Comparison of ENCODE assay signal across 28 cellular contexts in the genomic region with DNA sequence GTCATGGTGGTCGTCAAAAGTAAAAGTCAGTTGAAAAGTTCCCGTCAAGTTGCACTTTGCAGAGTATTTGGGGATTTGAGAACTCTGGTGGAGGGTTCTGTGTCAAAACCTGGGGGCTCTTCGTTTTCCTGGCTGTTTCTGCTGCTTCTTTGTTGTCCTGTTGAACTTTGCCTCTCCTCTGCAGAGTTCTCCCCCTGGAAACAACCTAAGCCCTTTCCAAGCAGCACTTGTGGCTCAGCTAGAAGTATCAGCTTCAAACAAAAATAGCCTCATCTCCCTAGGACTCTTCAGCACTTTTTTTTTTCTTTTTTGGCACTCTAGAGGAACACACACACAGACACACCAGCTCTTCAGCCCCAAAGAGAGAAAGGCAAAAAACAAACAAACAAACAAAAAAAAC. TPM values are rescaled to one million over a fixed set of nuclear protein-coding genes. Genes with fewer than 3 reads are reported as not detected.
DNase-seq lines count a peak whose midpoint lies in the region; ATAC-seq and TF ChIP-seq lines count a peak whose summit lies in the region.
"Had no signal": no experiment of that assay in that cellular context is flagged by ENCODE, and none has a peak within 500 bp of the region (broad histone marks: within the 10 kb centered on the region; RNA-seq: fewer than 3 reads in every experiment).

A gene with protein sequence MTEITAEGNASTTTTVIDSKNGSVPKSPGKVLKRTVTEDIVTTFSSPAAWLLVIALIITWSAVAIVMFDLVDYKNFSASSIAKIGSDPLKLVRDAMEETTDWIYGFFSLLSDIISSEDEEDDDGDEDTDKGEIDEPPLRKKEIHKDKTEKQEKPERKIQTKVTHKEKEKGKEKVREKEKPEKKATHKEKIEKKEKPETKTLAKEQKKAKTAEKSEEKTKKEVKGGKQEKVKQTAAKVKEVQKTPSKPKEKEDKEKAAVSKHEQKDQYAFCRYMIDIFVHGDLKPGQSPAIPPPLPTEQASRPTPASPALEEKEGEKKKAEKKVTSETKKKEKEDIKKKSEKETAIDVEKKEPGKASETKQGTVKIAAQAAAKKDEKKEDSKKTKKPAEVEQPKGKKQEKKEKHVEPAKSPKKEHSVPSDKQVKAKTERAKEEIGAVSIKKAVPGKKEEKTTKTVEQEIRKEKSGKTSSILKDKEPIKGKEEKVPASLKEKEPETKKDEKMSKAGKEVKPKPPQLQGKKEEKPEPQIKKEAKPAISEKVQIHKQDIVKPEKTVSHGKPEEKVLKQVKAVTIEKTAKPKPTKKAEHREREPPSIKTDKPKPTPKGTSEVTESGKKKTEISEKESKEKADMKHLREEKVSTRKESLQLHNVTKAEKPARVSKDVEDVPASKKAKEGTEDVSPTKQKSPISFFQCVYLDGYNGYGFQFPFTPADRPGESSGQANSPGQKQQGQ (minus strand): TSS at position 180 of the 400 bp plus-strand sequence. CDS start 175 bp downstream, at position 5.

- H3K27me3 Mint-ChIP-seq in endodermal cell (ENCODE audit: insufficient read depth) = no peaks in the 10 kb centered on the region
- H3K27me3 Mint-ChIP-seq: activated naive CD8-positive, alpha-beta T cell treated with anti-CD3 and anti-CD28 coated beads, Interleukin-2, amount 10 ng/mL, durations not matched to agents 7 days and 5 days; natural killer cell treated with Interleukin-12 subunit alpha and Interleukin-12 subunit beta and Interleukin-15 and Interleukin-18, amount 100 ng/mL, for 72 hours; progenitor cell of endocrine pancreas; stimulated activated naive CD8-positive, alpha-beta T cell treated with anti-CD3 and anti-CD28 coated beads, Interleukin-15, Interleukin-2, amounts not matched to agents 100 ng/mL and 50 ng/mL, for 24 hours had no signal

- no peaks in the 10 kb centered on the region for H3K27me3 ChIP-seq in HUES48 (ENCODE audit: control insufficient read depth, insufficient read depth, low read length)
- H3K27me3 ChIP-seq in endodermal cell (ENCODE audit: control insufficient read depth, insufficient read depth, low read length, poor library complexity, severe bottlenecking) = no peaks in the 10 kb centered on the region
- no peaks in the 10 kb centered on the region for H3K27me3 ChIP-seq in psoas muscle (ENCODE audit: insufficient read depth in 3 of 3, low read length in 2 of 3)
- H3K27me3 ChIP-seq: BE2C, foreskin keratinocyte, transverse colon had no signal

- ATAC-seq in psoas muscle (peak; percentile 72 to 77 (median 75)), GM21447 (IDR thresholded peaks at IDR 0.05; ENCODE audit: unreplicated experiment) (no peak), GM18867 (IDR thresholded peaks at IDR 0.05; ENCODE audit: unreplicated experiment) (no peak)
- ATAC-seq: foreskin keratinocyte; GM12878; natural killer cell treated with Interleukin-12 subunit alpha and Interleukin-12 subunit beta and Interleukin-15 and Interleukin-18, amount 100 ng/mL, for 72 hours had no signal

- H3K36me3 ChIP-seq in HUES48 (ENCODE audit: control insufficient read depth, insufficient read depth, low read length) (no peaks in the 10 kb centered on the region), endodermal cell (ENCODE audit: control insufficient read depth, insufficient read depth, low read length) (no peaks in the 10 kb centered on the region), psoas muscle (ENCODE audit: insufficient read depth in 1 of 2, low read depth in 1 of 2) (no peaks in the 10 kb centered on the region)
- H3K36me3 ChIP-seq: BE2C, transverse colon had no signal

- H3K4me1 ChIP-seq in HUES48 (ENCODE audit: control insufficient read depth, insufficient read depth, low read length) (peaks cover 5% of the 10 kb centered on the region; the same call in 1 of the 2 replicates), endodermal cell (ENCODE audit: control insufficient read depth, insufficient read depth, low read length) (peaks cover 12% of the 10 kb centered on the region), psoas muscle (peaks cover 26% of the 10 kb centered on the region)
- H3K4me1 ChIP-seq: BE2C, foreskin keratinocyte, transverse colon had no signal

- H3K27ac ChIP-seq in HUES48 (ENCODE audit: low read depth, low read length) (peak within 1 kb of the TSS; percentile 24), endodermal cell (ENCODE audit: low read depth, low read length) (peak within 1 kb of the TSS; percentile 8), psoas muscle (peak within 1 kb of the TSS; percentile 96)
- H3K27ac ChIP-seq: foreskin keratinocyte, GM23248, transverse colon, VCaP had no signal

- no peaks in the 10 kb centered on the region for H3K36me3 Mint-ChIP-seq in endodermal cell (ENCODE audit: low read depth)
- H3K36me3 Mint-ChIP-seq: activated naive CD8-positive, alpha-beta T cell treated with anti-CD3 and anti-CD28 coated beads, Interleukin-2, amount 10 ng/mL, durations not matched to agents 7 days and 5 days had no signal

- H3K4me3 ChIP-seq in HUES48 (ENCODE audit: low read depth, low read length) = no peak within 1 kb of the TSS
- peak within 1 kb of the TSS; percentile 59 for H3K4me3 ChIP-seq in endodermal cell (ENCODE audit: low read length)
- peak within 1 kb of the TSS; percentile 73 for H3K4me3 ChIP-seq in psoas muscle
- H3K4me3 ChIP-seq: GM12878, GM23248, transverse colon had no signal

- no peaks in the 10 kb centered on the region for H3K9me3 Mint-ChIP-seq in endodermal cell
- H3K9me3 Mint-ChIP-seq: activated naive CD8-positive, alpha-beta T cell treated with anti-CD3 and anti-CD28 coated beads, Interleukin-2, amount 10 ng/mL, durations not matched to agents 7 days and 5 days; activated T-helper 2 cell treated with anti-CD3 and anti-CD28 coated beads, Interferon-gamma antibody, Interleukin-2, Interleukin-4, amounts not matched to agents 10 μg/mL and 5 μg/mL and 100 μg/mL, durations not matched to agents 14 hours and 24 hours and 36 hours; T-helper 2 cell treated with Interferon-gamma antibody and Interleukin-4, amounts not matched to agents 5 μg/mL and 100 μg/mL, for 36 hours had no signal

- H3K27ac Mint-ChIP-seq in endodermal cell = peak within 1 kb of the TSS; percentile 93
- H3K27ac Mint-ChIP-seq: activated naive CD8-positive, alpha-beta T cell treated with anti-CD3 and anti-CD28 coated beads, Interleukin-2, amount 10 ng/mL, durations not matched to agents 7 days and 5 days; activated T-helper 2 cell treated with anti-CD3 and anti-CD28 coated beads, Interferon-gamma antibody, Interleukin-2, Interleukin-4, amounts not matched to agents 10 μg/mL and 5 μg/mL and 100 μg/mL, durations not matched to agents 14 hours and 24 hours and 36 hours; natural killer cell treated with Interleukin-12 subunit alpha and Interleukin-12 subunit beta and Interleukin-15 and Interleukin-18, amount 100 ng/mL, for 72 hours; progenitor cell of endocrine pancreas; stimulated activated naive CD8-positive, alpha-beta T cell treated with anti-CD3 and anti-CD28 coated beads, Interleukin-15, Interleukin-2, amounts not matched to agents 100 ng/mL and 50 ng/mL, for 24 hours; T-helper 2 cell treated with Interferon-gamma antibody and Interleukin-4, amounts not matched to agents 5 μg/mL and 100 μg/mL, for 36 hours had no signal

- H3K9me3 ChIP-seq in HUES48 (ENCODE audit: control insufficient read depth, insufficient read depth, low read length) (no peaks in the 10 kb centered on the region), endodermal cell (ENCODE audit: control insufficient read depth, low read length) (no peaks in the 10 kb centered on the region), psoas muscle (no peaks in the 10 kb centered on the region)
- H3K9me3 ChIP-seq: BE2C, transverse colon had no signal

- peaks cover 49% of the 10 kb centered on the region for H3K4me1 Mint-ChIP-seq in endodermal cell
- H3K4me1 Mint-ChIP-seq: activated naive CD8-positive, alpha-beta T cell treated with anti-CD3 and anti-CD28 coated beads, Interleukin-2, amount 10 ng/mL, durations not matched to agents 7 days and 5 days had no signal

- DNase-seq in endodermal cell = peak; percentile 43
- DNase-seq in iPS-NIHi7 (ENCODE audit: extremely low spot score) = peak; percentile 16
- peak in 1 of 2 donors; percentile 38 for DNase-seq in psoas muscle
- DNase-seq in NCI-H1092 (lab: John Stamatoyannopoulos, UW) = no peak
- no peak for DNase-seq in A172 (ENCODE audit: low spot score)
- DNase-seq: activated CD4-positive, alpha-beta T cell treated with anti-CD3 and anti-CD28 coated beads, Interleukin-2, amount 50 U/mL, for 1 hour; activated CD8-positive, alpha-beta memory T cell treated with anti-CD3 and anti-CD28 coated beads, Interleukin-2, amount 50 U/mL, for 4 hours; activated naive CD8-positive, alpha-beta T cell treated with anti-CD3 and anti-CD28 coated beads, Interleukin-2, amount 10 ng/mL, durations not matched to agents 7 days and 5 days; BE2C; cerebellar nuclear complex; DMS79 treated with DMSO at 0.1 percent for 48 hours; foreskin keratinocyte; GM23248; NCI-H2107; NCI-H510A treated with DMSO at 0.1 percent for 48 hours; stimulated activated CD4-positive, alpha-beta T cell treated with anti-CD3 and anti-CD28 coated beads, Interleukin-4, amount 100 ng/mL, for 24 hours; transverse colon had no signal

- 33 to 59% methylated on average over 1 to 3 of the region's 3 CpGs for WGBS in endodermal cell (ENCODE audit: insufficient coverage in 1 of 2, insufficient read length in 1 of 2), 2 experiments
- 18 to 28% (median 21%) methylated on average over 3 of the region's 3 CpGs for WGBS in psoas muscle, 3 donors

- TF ChIP-seq CTCF in endodermal cell (conservative IDR thresholded peaks at IDR 0.05) (no peak), psoas muscle (IDR thresholded peaks at IDR 0.05) (no peak)

- H3K9ac ChIP-seq in HUES48 (ENCODE audit: low read depth, low read length) (no peak within 1 kb of the TSS), endodermal cell (ENCODE audit: extremely low read depth, low read length, poor library complexity, severe bottlenecking) (peak within 1 kb of the TSS; percentile 19)
- H3K9ac ChIP-seq: GM23248 had no signal

- peak within 1 kb of the TSS; percentile 51 for H3K4me3 Mint-ChIP-seq in endodermal cell
- H3K4me3 Mint-ChIP-seq: activated naive CD8-positive, alpha-beta T cell treated with anti-CD3 and anti-CD28 coated beads, Interleukin-2, amount 10 ng/mL, durations not matched to agents 7 days and 5 days; natural killer cell treated with Interleukin-12 subunit alpha and Interleukin-12 subunit beta and Interleukin-15 and Interleukin-18, amount 100 ng/mL, for 72 hours; stimulated activated naive CD8-positive, alpha-beta T cell treated with anti-CD3 and anti-CD28 coated beads, Interleukin-15, Interleukin-2, amounts not matched to agents 100 ng/mL and 50 ng/mL, for 24 hours; T-helper 2 cell treated with Interferon-gamma antibody and Interleukin-4, amounts not matched to agents 5 μg/mL and 100 μg/mL, for 36 hours had no signal

- intact Hi-C loops in psoas muscle (cut with DNase I) = no loop called here

RNA-seq across cellular contexts. Expression of the gene that starts here (rescaled TPM):
- 100 to 1,000 TPM in 1 of 2 donors, 10 to 100 TPM in 1; 74.4 to 136 TPM for total RNA-seq in endodermal cell
- polyA plus RNA-seq in endodermal cell (2013, experiment 1 of 2) = 9.9 TPM
- polyA plus RNA-seq in endodermal cell (2013, experiment 2 of 2) = 12.8 TPM
- total RNA-seq in psoas muscle = 1,000 to 10,000 TPM in 1 of 4 donors, 100 to 1,000 TPM in 3; 399 to 1,361 (median 722) TPM
- polyA plus RNA-seq in psoas muscle = 100 to 1,000 TPM in 2 of 3 donors, 10 to 100 TPM in 1; 79.7 to 388 (median 250) TPM
- 0.09 and 0.17 TPM in 2 replicates for total RNA-seq in A172 (2014; rRNA removed; shearing (Covaris generic))
- total RNA-seq: activated naive CD8-positive, alpha-beta T cell treated with anti-CD3 and anti-CD28 coated beads, Interleukin-2, amount 10 ng/mL, durations not matched to agents 7 days and 5 days; activated T-helper 2 cell treated with anti-CD3 and anti-CD28 coated beads, Interferon-gamma antibody, Interleukin-2, Interleukin-4, amounts not matched to agents 10 μg/mL and 5 μg/mL and 100 μg/mL, durations not matched to agents 14 hours and 24 hours and 36 hours; foreskin keratinocyte; GM12878; GM23248; kidney epithelial cell; natural killer cell treated with Interleukin-12 subunit alpha and Interleukin-12 subunit beta and Interleukin-15 and Interleukin-18, amount 100 ng/mL, for 72 hours had no signal
- polyA plus RNA-seq: foreskin keratinocyte, GM12878, GM23248 had no signal

Comparison
In these comparisons a context has a peak if more than half of its experiments do, and no peak if none do; other contexts are left out.
1. RNA of the gene that starts here (total RNA-seq): 399 to 1,361 TPM in psoas muscle and 74.4 to 136 TPM in endodermal cell; 0.09 to 0.17 TPM in A172; every median in the first group is over 10 times any median in the second.
2. H3K27ac ChIP-seq: peak in every context shown above with its lines; median percentile 96 in psoas muscle; 24 in HUES48; 8 in endodermal cell.
3. DNase-seq: peak in endodermal cell (single experiment) and iPS-NIHi7 (single experiment); none in NCI-H1092 (single experiment) and A172 (single experiment).
4. ATAC-seq: peak in psoas muscle (4 of 4); none in GM21447 (single experiment) and GM18867 (single experiment).